Comparison of ENCODE assay signal across 1 cellular context in genomic region chr18:54828290-54828871, GRCh38.
A peak's percentile ranks its signal among the peaks of the same experiment; 100 is the strongest.
TF ChIP-seq lines count a peak whose summit lies in the region.

RAB27B (plus strand) TSS chr18:54828477; CDS start chr18:54877586, 49,109 bp downstream.

TF ChIP-seq in HEK293, 187 proteins besides CTCF, POLR2A, EP300 and RAD21 (continued from another document and continues in another):
- peak; percentile 39; the same call in 1 of the 2 replicates for TF ChIP-seq ZBTB11 (tag by site-specific recombination; conservative IDR thresholded peaks at IDR 0.05; ENCODE audit: low read depth)
- no peak for TF ChIP-seq ZBTB8A (tag by site-specific recombination; IDR thresholded peaks at IDR 0.05)
- no peak for TF ChIP-seq ZSCAN5A (tag by site-specific recombination; IDR thresholded peaks at IDR 0.05)
- TF ChIP-seq MZF1 (tag by site-specific recombination; IDR thresholded peaks at IDR 0.05; ENCODE audit: borderline replicate concordance) = no peak; the same call in 1 of the 2 replicates
- no peak for TF ChIP-seq YY2 (tag by site-specific recombination; IDR thresholded peaks at IDR 0.05)
- no peak for TF ChIP-seq ZNF548 (tag by site-specific recombination; IDR thresholded peaks at IDR 0.05)
- TF ChIP-seq ZNF2 (tag by site-specific recombination; IDR thresholded peaks at IDR 0.05) = no peak
- TF ChIP-seq ZNF114 (tag by site-specific recombination; IDR thresholded peaks at IDR 0.05) = no peak
- no peak for TF ChIP-seq ZNF561 (tag by site-specific recombination; IDR thresholded peaks at IDR 0.05; ENCODE audit: borderline replicate concordance)
- TF ChIP-seq PRDM6 (tag by site-specific recombination; IDR thresholded peaks at IDR 0.05) = no peak
- no peak for TF ChIP-seq ZNF837 (tag by site-specific recombination; IDR thresholded peaks at IDR 0.05)
- no peak for TF ChIP-seq ZNF146 (tag by site-specific recombination; IDR thresholded peaks at IDR 0.05)
- TF ChIP-seq ZNF112 (tag by site-specific recombination; IDR thresholded peaks at IDR 0.05) = no peak
- no peak for TF ChIP-seq ZNF664 (tag by site-specific recombination; IDR thresholded peaks at IDR 0.05)
- no peak for TF ChIP-seq ZNF280D (tag by site-specific recombination; IDR thresholded peaks at IDR 0.05)
- no peak for TF ChIP-seq ZNF843 (tag by site-specific recombination; IDR thresholded peaks at IDR 0.05)
- 0 out of 2 replicates have a peak, but pooled peaks have one; percentile 36 for TF ChIP-seq ZNF580 (tag by site-specific recombination; IDR thresholded peaks at IDR 0.05)
- peak; percentile 56 for TF ChIP-seq SP3 (tag by site-specific recombination; IDR thresholded peaks at IDR 0.05)
- TF ChIP-seq ZNF645 (tag by site-specific recombination; IDR thresholded peaks at IDR 0.05) = no peak
- TF ChIP-seq ZNF350 (tag by site-specific recombination; IDR thresholded peaks at IDR 0.05) = no peak
- TF ChIP-seq ZNF426 (tag by site-specific recombination; IDR thresholded peaks at IDR 0.05) = no peak
- TF ChIP-seq ZNF48 (tag by site-specific recombination; IDR thresholded peaks at IDR 0.05) = no peak
- no peak for TF ChIP-seq ZNF302 (tag by site-specific recombination; IDR thresholded peaks at IDR 0.05; ENCODE audit: low read depth)
- no peak for TF ChIP-seq ZSCAN16 (tag by site-specific recombination; IDR thresholded peaks at IDR 0.05)
- 0 out of 2 replicates have a peak, but pooled peaks have one; percentile 26 for TF ChIP-seq KLF17 (tag by site-specific recombination; IDR thresholded peaks at IDR 0.05)
- no peak for TF ChIP-seq SETDB1 (IDR thresholded peaks at IDR 0.05; ENCODE audit: insufficient read length, low read length)
- TF ChIP-seq ZNF624 (tag by site-specific recombination; IDR thresholded peaks at IDR 0.05) = no peak
- no peak for TF ChIP-seq ZNF16 (tag by site-specific recombination; IDR thresholded peaks at IDR 0.05; ENCODE audit: low read depth)
- TF ChIP-seq ZBTB10 (tag by site-specific recombination; IDR thresholded peaks at IDR 0.05) = no peak
- no peak for TF ChIP-seq ZBTB21 (tag by site-specific recombination; IDR thresholded peaks at IDR 0.05)
- TF ChIP-seq ZNF654 (tag by site-specific recombination; IDR thresholded peaks at IDR 0.05; ENCODE audit: low read depth) = no peak
- TF ChIP-seq ZNF423 (tag by site-specific recombination; IDR thresholded peaks at IDR 0.05) = no peak
- TF ChIP-seq ZNF211 (tag by site-specific recombination; IDR thresholded peaks at IDR 0.05; ENCODE audit: low read depth) = no peak
- no peak for TF ChIP-seq HOXA7 (CRISPR knock-in tag; IDR thresholded peaks at IDR 0.05; ENCODE audit: borderline replicate concordance)
- no peak for TF ChIP-seq MYNN (tag by site-specific recombination; IDR thresholded peaks at IDR 0.05; ENCODE audit: borderline replicate concordance)
- TF ChIP-seq ZBTB44 (tag by site-specific recombination; IDR thresholded peaks at IDR 0.05) = 0 out of 2 replicates have a peak, but pooled peaks have one; percentile 10
- no peak for TF ChIP-seq ZNF488 (tag by site-specific recombination; IDR thresholded peaks at IDR 0.05)
